31 cellular contexts compared by ENCODE assay signal in the genomic region with DNA sequence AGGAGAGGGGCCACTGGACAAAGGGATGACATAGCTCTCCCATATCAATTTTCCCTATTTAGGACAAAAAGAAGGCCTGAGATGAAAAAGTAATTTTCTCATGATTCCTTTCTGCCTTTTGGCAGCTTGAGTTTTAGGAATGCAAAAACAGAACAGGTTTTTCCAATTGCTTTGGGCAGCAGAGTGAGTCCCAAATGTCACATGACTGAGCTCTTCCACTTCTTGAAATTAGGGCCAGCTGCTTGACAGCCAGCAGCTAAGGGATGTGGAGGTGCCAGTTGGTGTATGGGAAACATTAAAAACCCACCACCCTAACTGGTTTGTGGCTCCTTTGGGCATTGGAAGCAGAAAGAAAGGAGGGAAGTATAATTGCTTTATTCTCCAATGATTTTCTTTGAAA.
A peak's percentile ranks its signal among the peaks of the same experiment; 100 is the strongest.
DNase-seq lines count a peak whose midpoint lies in the region; TF ChIP-seq lines count a peak whose summit lies in the region.
"Had no signal": no experiment of that assay in that cellular context is flagged by ENCODE, and none has a peak within 500 bp of the region (broad histone marks: within the 10 kb centered on the region; RNA-seq: fewer than 3 reads in every experiment).

No MANE protein-coding gene starts in this region.

- TF ChIP-seq EP300 in suprapubic skin (IDR thresholded peaks at IDR 0.05), result no peak

- no peak for TF ChIP-seq POLR2A in suprapubic skin (IDR thresholded peaks at IDR 0.05)

- H3K27ac ChIP-seq in mesodermal cell (ENCODE audit: low read depth, low read length, severe bottlenecking) (peak overlapping the region; percentile 97), suprapubic skin (peak overlapping the region; percentile 2)
- H3K27ac ChIP-seq: 22Rv1, brain microvascular endothelial cell, Peyer's patch, stomach, transverse colon had no signal

- peaks cover 20% of the 10 kb centered on the region for H3K4me1 ChIP-seq in adipocyte (ENCODE audit: control insufficient read depth, insufficient read depth, low read length)
- peaks cover 22% of the 10 kb centered on the region for H3K4me1 ChIP-seq in mesodermal cell (ENCODE audit: control insufficient read depth, insufficient read depth, low read length, poor library complexity, severe bottlenecking)
- H3K4me1 ChIP-seq in suprapubic skin, result peaks cover 27% of the 10 kb centered on the region
- H3K4me1 ChIP-seq: transverse colon had no signal

- H3K36me3 ChIP-seq in adipocyte (ENCODE audit: control insufficient read depth, insufficient read depth, low read length, severe bottlenecking), result no peaks in the 10 kb centered on the region
- no peaks in the 10 kb centered on the region for H3K36me3 ChIP-seq in mesodermal cell (ENCODE audit: control insufficient read depth, insufficient read depth, low read length)
- H3K36me3 ChIP-seq in suprapubic skin, result no peaks in the 10 kb centered on the region
- H3K36me3 ChIP-seq: brain microvascular endothelial cell, Peyer's patch, right atrium auricular region, stomach, transverse colon had no signal

- TF ChIP-seq CTCF in suprapubic skin (IDR thresholded peaks at IDR 0.05), result no peak
- no peak for TF ChIP-seq CTCF in GM10266 (IDR thresholded peaks at IDR 0.05; ENCODE audit: control insufficient read depth, insufficient read depth, low read depth, missing control alignments)

- H3K4me3 ChIP-seq in adipocyte (ENCODE audit: low read length) (no peak overlapping the region), mesodermal cell (ENCODE audit: extremely low read depth, insufficient read depth, low read length, poor library complexity, severe bottlenecking) (no peak overlapping the region), suprapubic skin (no peak overlapping the region)
- H3K4me3 ChIP-seq: GM12878, GM23338, Peyer's patch, right atrium auricular region, stomach, transverse colon had no signal

- H3K9me3 ChIP-seq in adipocyte (ENCODE audit: control insufficient read depth, low read length), result no peaks in the 10 kb centered on the region
- peaks cover 34% of the 10 kb centered on the region for H3K9me3 ChIP-seq in mesodermal cell (ENCODE audit: control insufficient read depth, low read length)
- H3K9me3 ChIP-seq in suprapubic skin, result no peaks in the 10 kb centered on the region
- H3K9me3 ChIP-seq: right atrium auricular region, stomach, transverse colon had no signal

- no peaks in the 10 kb centered on the region for H3K27me3 ChIP-seq in adipocyte (replicated peaks; ENCODE audit: control insufficient read depth, insufficient read depth, low read length)
- no peaks in the 10 kb centered on the region for H3K27me3 ChIP-seq in suprapubic skin
- H3K27me3 ChIP-seq: brain microvascular endothelial cell, Peyer's patch, right atrium auricular region, stomach, transverse colon had no signal

- no peak overlapping the region for H3K9ac ChIP-seq in adipocyte (ENCODE audit: low read length)

- DNase-seq in DMS 273 (lab: John Stamatoyannopoulos, UW; ENCODE audit: unreplicated experiment), result peak; percentile 64
- DNase-seq in DMS 273 treated with DMSO at 0.1 percent for 48 hours (lab: John Stamatoyannopoulos, UW), result no peak
- DNase-seq in adipocyte (ENCODE audit: low read depth), result peak; percentile 30
- DNase-seq in suprapubic skin (ENCODE audit: low spot score in 2 of 2), result no peak
- DNase-seq in GM10266 (ENCODE audit: extremely low spot score), result no peak
- DNase-seq in superior temporal gyrus (ENCODE audit: extremely low spot score), result no peak
- no peak for DNase-seq in stimulated activated CD8-positive, alpha-beta memory T cell treated with anti-CD3 and anti-CD28 coated beads, Interleukin-4, amount 100 ng/mL, for 48 hours
- DNase-seq: activated CD4-positive, alpha-beta T cell treated with anti-CD3 and anti-CD28 coated beads for 36 hours; activated CD8-positive, alpha-beta T cell treated with anti-CD3 and anti-CD28 coated beads, Interleukin-2, amount 10 ng/mL, durations not matched to agents 7 days and 5 days; activated naive CD4-positive, alpha-beta T cell treated with anti-CD3 and anti-CD28 coated beads, Interleukin-2, amount 50 U/mL, for 16 hours; amniotic stem cell; brain microvascular endothelial cell; CD4-positive, CD25-positive, alpha-beta regulatory T cell; HFFc6; hypothalamus; immature natural killer cell; left cardiac atrium; MM.1S; NCI-H2081; NCI-H226; NCI-H748 treated with DMSO at 0.1 percent for 48 hours; Peyer's patch; posterior cingulate gyrus; SIG-M5; stomach; transverse colon had no signal

Comparison
In these comparisons a context has a peak if more than half of its experiments do, and no peak if none do; other contexts are left out.
1. DNase-seq: peak in DMS 273 (single experiment) and adipocyte (single experiment); none in DMS 273 treated with DMSO at 0.1 percent for 48 hours (single experiment), suprapubic skin (0 of 2), GM10266 (single experiment), superior temporal gyrus (single experiment) and stimulated activated CD8-positive, alpha-beta memory T cell treated with anti-CD3 and anti-CD28 coated beads, Interleukin-4, amount 100 ng/mL, for 48 hours (single experiment).